8 cellular contexts compared by ENCODE assay signal in genomic region chr19:2783781-2784145, GRCh38. TPM values are rescaled to one million over a fixed set of nuclear protein-coding genes. Genes with fewer than 3 reads are reported as not detected.
DNase-seq lines count a peak whose midpoint lies in the region; ATAC-seq, FAIRE-seq and TF ChIP-seq lines count a peak whose summit lies in the region.

No MANE protein-coding gene starts in this region.

- H3K27me3 ChIP-seq in HL-60 (ENCODE audit: insufficient read depth, poor library complexity, severe bottlenecking), result no peaks in the 10 kb centered on the region
- no peaks in the 10 kb centered on the region for H3K27me3 ChIP-seq in body of pancreas
- no peaks in the 10 kb centered on the region for H3K27me3 ChIP-seq in mucosa of rectum (ENCODE audit: control insufficient read depth in 2 of 2, insufficient read depth in 2 of 2, low read length in 2 of 2)

- TF ChIP-seq RAD21 in A549 (conservative IDR thresholded peaks at IDR 0.05 in 1 of 2, IDR thresholded peaks at IDR 0.05 in 1 of 2), result no peak

- TF ChIP-seq CTCF in A549 (IDR thresholded peaks at IDR 0.05), result no peak
- no peak for TF ChIP-seq CTCF in HL-60 (IDR thresholded peaks at IDR 0.05; ENCODE audit: insufficient read depth, low read length)
- no peak for TF ChIP-seq CTCF in body of pancreas (IDR thresholded peaks at IDR 0.05)

- no peaks in the 10 kb centered on the region for H3K36me3 ChIP-seq in body of pancreas (replicated peaks in 1 of 2; ENCODE audit: insufficient read depth in 1 of 2, low read depth in 2 of 2)
- no peaks in the 10 kb centered on the region for H3K36me3 ChIP-seq in mucosa of rectum (ENCODE audit: control insufficient read depth in 2 of 2, insufficient read depth in 2 of 2, low read length in 2 of 2)

- WGBS in A549 (ENCODE audit: missing lambda C conversion rate), result 82% methylated on average over 7 of the region's 7 CpGs
- WGBS in body of pancreas, 2 donors, result 52 to 65% methylated on average over 7 of the region's 7 CpGs

- H3K4me2 ChIP-seq in A549, result peak overlapping the region; percentile 60

- peak overlapping the region; percentile 42 to 75 for H3K9ac ChIP-seq in mucosa of rectum (ENCODE audit: low read depth in 1 of 2, low read length in 2 of 2)

- TF ChIP-seq EP300 in A549 (IDR thresholded peaks at IDR 0.05), result no peak

- DNase-seq in A549 (ENCODE audit: low read depth in 1 of 2, low spot score in 1 of 2) (no peak), HL-60 (ENCODE audit: low read depth in 1 of 2, low spot score in 1 of 2) (no peak), body of pancreas (no peak), head of caudate nucleus (no peak), iPS-NIHi7 (ENCODE audit: extremely low spot score) (no peak), Kasumi-1 (lab: John Stamatoyannopoulos, UW) (no peak)

- TF ChIP-seq POLR2A in A549 (IDR thresholded peaks at IDR 0.05; ENCODE audit: low read length), result no peak
- no peak for TF ChIP-seq POLR2A in body of pancreas (IDR thresholded peaks at IDR 0.05)

- H3K9me3 ChIP-seq in A549 (no peaks in the 10 kb centered on the region), body of pancreas (no peaks in the 10 kb centered on the region), mucosa of rectum (ENCODE audit: control insufficient read depth in 2 of 2, low read length in 2 of 2) (no peaks in the 10 kb centered on the region)

- ATAC-seq in A549 (no peak), body of pancreas (no peak), GM18870 (IDR thresholded peaks at IDR 0.05; ENCODE audit: unreplicated experiment) (no peak)

- POLR2A ChIA-PET in A549 (lab: Yijun Ruan, JAX), result interaction anchor here (1.1 kb wide), 2 partner anchors 61 to 167 kb away, joined by 3 read pairs; no protein-coding TSS in a partner anchor

- H3K27ac ChIP-seq in A549 (peak overlapping the region; percentile 61 to 81), HL-60 (replicated peaks) (peak overlapping the region; percentile 95), body of pancreas (peak overlapping the region; percentile 22 to 95 (median 92)), mucosa of rectum (ENCODE audit: low read depth in 2 of 2, low read length in 2 of 2) (peak overlapping the region; percentile 85 to 87)

- H3K4me1 ChIP-seq in A549, result peaks cover 17% of the 10 kb centered on the region; the same call in 2 of the 3 replicates
- peaks cover 48% of the 10 kb centered on the region for H3K4me1 ChIP-seq in body of pancreas
- H3K4me1 ChIP-seq in mucosa of rectum (ENCODE audit: control insufficient read depth in 2 of 2, insufficient read depth in 2 of 2, low read length in 2 of 2), result peaks cover 23 to 35% of the 10 kb centered on the region in 2 donors

- CTCF ChIA-PET in A549 (lab: Yijun Ruan, JAX), result interaction anchor here (0.9 to 1.2 kb wide), 3 partner anchors 14 to 35 kb away, joined by 3 to 5 read pairs (median 3); no protein-coding TSS in a partner anchor

- intact Hi-C loops in body of pancreas (cut with DNase I), result no loop called here
- intact Hi-C loops in head of caudate nucleus (cut with DNase I), result no loop called here

- no peak for FAIRE-seq in A549 (lab: Jason Lieb, UNC)

- H3K4me3 ChIP-seq in A549, result no peak overlapping the region
- H3K4me3 ChIP-seq in HL-60 (replicated peaks; ENCODE audit: insufficient read depth, low read length), result 0 out of 2 replicates have a peak overlapping the region, but pooled peaks have one; percentile 5
- H3K4me3 ChIP-seq in body of pancreas, result no peak overlapping the region
- H3K4me3 ChIP-seq in mucosa of rectum (ENCODE audit: low read length in 2 of 2), result peak overlapping the region; percentile 72 to 89

TF ChIP-seq in A549, 52 proteins besides CTCF, POLR2A, EP300 and RAD21:
- TF ChIP-seq SMC3 (IDR thresholded peaks at IDR 0.05), result no peak
- TF ChIP-seq HOXB13 (CRISPR knock-in tag; IDR thresholded peaks at IDR 0.05; ENCODE audit: low read depth), result 0 out of 2 replicates have a peak, but pooled peaks have one; percentile 5
TF ChIP-seq in A549: peak in this region for 1.

RNA-seq across cellular contexts. Expression of gene SGTA, which starts 0.7 kb away (rescaled TPM):
- polyA plus RNA-seq in A549 (2011; rRNA removed), result 39.1 and 44.4 TPM in 2 replicates
- 103 and 122 TPM in 2 replicates for polyA plus RNA-seq in A549 (2012; cell fraction: cytosol; rRNA removed)
- polyA plus RNA-seq in A549 (2012; cell fraction: nucleus; rRNA removed), result 120 and 137 TPM in 2 replicates
- polyA plus RNA-seq in A549 (2017; fragmentation: RNase III; extraction: RNeasy Plus Mini Kit Qiagen cat#74134 plus additional on column Dnase treatment), result 47.6 to 51.6 TPM (median 48.0 TPM) in 3 replicates
- polyA minus RNA-seq in A549 (2011; rRNA and poly(A)+ RNA removed), result 20.4 and 23.9 TPM in 2 replicates
- 10 to 100 TPM; 24.6 to 41.5 TPM for total RNA-seq in body of pancreas

RNA-seq across cellular contexts. Expression of gene THOP1, which starts 1.5 kb away (rescaled TPM):
- polyA plus RNA-seq in A549 (2011; rRNA removed), result 43.5 and 46.7 TPM in 2 replicates
- polyA plus RNA-seq in A549 (2012; cell fraction: cytosol; rRNA removed), result 150 and 176 TPM in 2 replicates
- polyA plus RNA-seq in A549 (2012; cell fraction: nucleus; rRNA removed), result 260 and 359 TPM in 2 replicates
- polyA plus RNA-seq in A549 (2017; fragmentation: RNase III; extraction: RNeasy Plus Mini Kit Qiagen cat#74134 plus additional on column Dnase treatment), result 87.7 to 90.5 TPM (median 89.9 TPM) in 3 replicates
- polyA minus RNA-seq in A549 (2011; rRNA and poly(A)+ RNA removed), result 51.0 and 51.2 TPM in 2 replicates
- 10 to 100 TPM; 17.5 to 19.7 TPM for total RNA-seq in body of pancreas

RNA-seq across cellular contexts. Expression of gene ZNF554, which starts 35.9 kb away (rescaled TPM):
- polyA plus RNA-seq in A549 (2011; rRNA removed) (0.54 and 0.75 TPM in 2 replicates), A549 (2017; fragmentation: RNase III; extraction: RNeasy Plus Mini Kit Qiagen cat#74134 plus additional on column Dnase treatment) (0.33 to 0.65 TPM (median 0.63 TPM) in 3 replicates)
- 0.11 and 0.13 TPM in 2 replicates for polyA plus RNA-seq in A549 (2012; cell fraction: cytosol; rRNA removed)
- 0.22 and 0.45 TPM in 2 replicates for polyA plus RNA-seq in A549 (2012; cell fraction: nucleus; rRNA removed)
- polyA minus RNA-seq in A549 (2011; rRNA and poly(A)+ RNA removed), result 0.70 and 0.78 TPM in 2 replicates
- total RNA-seq in body of pancreas, result 1 to 10 TPM; 3.6 to 4.4 TPM

RNA-seq across cellular contexts. Expression of gene SLC39A3, which starts 43.9 kb away (rescaled TPM):
- polyA plus RNA-seq in A549 (2011; rRNA removed), result 29.6 and 38.1 TPM in 2 replicates
- polyA plus RNA-seq in A549 (2012; cell fraction: cytosol; rRNA removed), result 57.1 and 63.2 TPM in 2 replicates
- 45.5 and 47.7 TPM in 2 replicates for polyA plus RNA-seq in A549 (2012; cell fraction: nucleus; rRNA removed)
- polyA plus RNA-seq in A549 (2017; fragmentation: RNase III; extraction: RNeasy Plus Mini Kit Qiagen cat#74134 plus additional on column Dnase treatment), result 25.0 to 28.3 TPM (median 26.5 TPM) in 3 replicates
- 28.8 and 29.5 TPM in 2 replicates for polyA minus RNA-seq in A549 (2011; rRNA and poly(A)+ RNA removed)
- total RNA-seq in body of pancreas, result 10 to 100 TPM; 36.1 to 48.8 TPM

RNA-seq across cellular contexts. Expression of gene ZNF555, which starts 57.5 kb away (rescaled TPM):
- polyA plus RNA-seq in A549 (2011; rRNA removed) (2.3 and 3.7 TPM in 2 replicates), A549 (2017; fragmentation: RNase III; extraction: RNeasy Plus Mini Kit Qiagen cat#74134 plus additional on column Dnase treatment) (1.4 to 1.7 TPM (median 1.5 TPM) in 3 replicates)
- polyA plus RNA-seq in A549 (2012; cell fraction: cytosol; rRNA removed), result 0.52 TPM in 2 replicates
- polyA plus RNA-seq in A549 (2012; cell fraction: nucleus; rRNA removed), result 0.28 and 0.42 TPM in 2 replicates
- polyA minus RNA-seq in A549 (2011; rRNA and poly(A)+ RNA removed), result 2.7 and 4.0 TPM in 2 replicates
- total RNA-seq in body of pancreas, result 1 to 10 TPM; 2.3 to 4.6 TPM

Comparison
In these comparisons a context has a peak if more than half of its experiments do, and no peak if none do; other contexts are left out.
1. H3K4me3 ChIP-seq: peak in HL-60 (single experiment) and mucosa of rectum (2 of 2); none in A549 (single experiment) and body of pancreas (0 of 2).
2. Peak in every context shown above with its lines, with median percentiles within 50 percentile points of each other: H3K27ac ChIP-seq.